Comparison of ENCODE assay signal across 30 cellular contexts in genomic region chr2:235146206-235146605, GRCh38.
"Had no signal": no experiment of that assay in that cellular context is flagged by ENCODE, and none has a peak within 500 bp of the region (broad histone marks: within the 10 kb centered on the region; RNA-seq: fewer than 3 reads in every experiment).

No MANE protein-coding gene starts in this region.

- H3K9me3 ChIP-seq: adrenal gland, body of pancreas, esophagus muscularis mucosa, gastroesophageal sphincter had no signal

- H3K27me3 ChIP-seq: adrenal gland, body of pancreas had no signal

- H3K4me3 Mint-ChIP-seq: activated CD4-positive, alpha-beta memory T cell treated with anti-CD3 and anti-CD28 coated beads for 36 hours; activated CD4-positive, alpha-beta T cell treated with anti-CD3 and anti-CD28 coated beads for 36 hours; activated CD4-positive, alpha-beta T cell treated with anti-CD3 and anti-CD28 coated beads, Interleukin-2, amount 10 ng/mL, durations not matched to agents 24 days and 14 days; activated CD8-positive, alpha-beta memory T cell treated with anti-CD3 and anti-CD28 coated beads, Interleukin-2, amount 10 ng/mL, durations not matched to agents 7 days and 5 days; activated CD8-positive, alpha-beta T cell treated with anti-CD3 and anti-CD28 coated beads, Interleukin-2, amount 10 ng/mL, durations not matched to agents 7 days and 5 days; activated naive CD4-positive, alpha-beta T cell treated with anti-CD3 and anti-CD28 coated beads for 36 hours; activated naive CD4-positive, alpha-beta T cell treated with anti-CD3 and anti-CD28 coated beads, Interleukin-2, amount 50 U/mL, for 24 hours; activated naive CD8-positive, alpha-beta T cell treated with anti-CD3 and anti-CD28 coated beads for 36 hours; activated naive CD8-positive, alpha-beta T cell treated with anti-CD3 and anti-CD28 coated beads, Interleukin-2, amount 50 U/mL, for 24 hours; activated T-helper 1 cell treated with anti-CD3 and anti-CD28 coated beads, Interleukin-12 subunit alpha, Interleukin-12 subunit beta, Interleukin-2, Interleukin-4 antibody, amounts not matched to agents 30 ng/mL and 10 ng/mL and 1 ng/mL, durations not matched to agents 14 hours and 24 hours and 36 hours; endodermal cell had no signal

- H3K4me1 ChIP-seq: adrenal gland, body of pancreas, esophagus muscularis mucosa, gastroesophageal sphincter had no signal

- H3K27ac ChIP-seq: adrenal gland, body of pancreas, esophagus muscularis mucosa, gastroesophageal sphincter had no signal

- H3K36me3 ChIP-seq: adrenal gland, esophagus muscularis mucosa, gastroesophageal sphincter had no signal

- H3K9me3 Mint-ChIP-seq: activated CD4-positive, alpha-beta memory T cell treated with anti-CD3 and anti-CD28 coated beads for 36 hours; activated CD4-positive, alpha-beta T cell treated with anti-CD3 and anti-CD28 coated beads, Interleukin-2, amount 10 ng/mL, durations not matched to agents 24 days and 14 days; activated naive CD4-positive, alpha-beta T cell treated with anti-CD3 and anti-CD28 coated beads for 36 hours; activated naive CD4-positive, alpha-beta T cell treated with anti-CD3 and anti-CD28 coated beads, Interleukin-2, amount 50 U/mL, for 24 hours; activated naive CD8-positive, alpha-beta T cell treated with anti-CD3 and anti-CD28 coated beads for 36 hours; activated naive CD8-positive, alpha-beta T cell treated with anti-CD3 and anti-CD28 coated beads, Interleukin-2, amount 50 U/mL, for 24 hours; activated T-helper 1 cell treated with anti-CD3 and anti-CD28 coated beads, Interleukin-12 subunit alpha, Interleukin-12 subunit beta, Interleukin-2, Interleukin-4 antibody, amounts not matched to agents 30 ng/mL and 10 ng/mL and 1 ng/mL, durations not matched to agents 14 hours and 24 hours and 36 hours; activated T-helper 2 cell treated with anti-CD3 and anti-CD28 coated beads, Interferon-gamma antibody, Interleukin-2, Interleukin-4, amounts not matched to agents 10 μg/mL and 5 μg/mL and 100 μg/mL, durations not matched to agents 14 hours and 24 hours and 36 hours; endodermal cell had no signal

- H3K4me3 ChIP-seq: adrenal gland, body of pancreas, esophagus muscularis mucosa, gastroesophageal sphincter had no signal

- ATAC-seq: activated CD4-positive, alpha-beta T cell treated with anti-CD3 and anti-CD28 coated beads for 36 hours; activated CD8-positive, alpha-beta memory T cell treated with anti-CD3 and anti-CD28 coated beads, Interleukin-2, amount 10 ng/mL, durations not matched to agents 7 days and 5 days; activated CD8-positive, alpha-beta T cell treated with anti-CD3 and anti-CD28 coated beads, Interleukin-2, amount 10 ng/mL, durations not matched to agents 7 days and 5 days; activated naive CD8-positive, alpha-beta T cell treated with anti-CD3 and anti-CD28 coated beads, Interleukin-2, amount 50 U/mL, for 24 hours; body of pancreas; gastroesophageal sphincter had no signal

- H3K36me3 Mint-ChIP-seq: activated CD4-positive, alpha-beta memory T cell treated with anti-CD3 and anti-CD28 coated beads for 36 hours; activated CD8-positive, alpha-beta memory T cell treated with anti-CD3 and anti-CD28 coated beads, Interleukin-2, amount 10 ng/mL, durations not matched to agents 7 days and 5 days; activated naive CD4-positive, alpha-beta T cell treated with anti-CD3 and anti-CD28 coated beads, Interleukin-2, amount 50 U/mL, for 24 hours; activated naive CD8-positive, alpha-beta T cell treated with anti-CD3 and anti-CD28 coated beads for 36 hours had no signal

- H3K27ac Mint-ChIP-seq: activated CD4-positive, alpha-beta memory T cell treated with anti-CD3 and anti-CD28 coated beads for 36 hours; activated CD4-positive, alpha-beta T cell treated with anti-CD3 and anti-CD28 coated beads for 36 hours; activated CD4-positive, alpha-beta T cell treated with anti-CD3 and anti-CD28 coated beads, Interleukin-2, amount 10 ng/mL, durations not matched to agents 24 days and 14 days; activated CD8-positive, alpha-beta memory T cell treated with anti-CD3 and anti-CD28 coated beads, Interleukin-2, amount 10 ng/mL, durations not matched to agents 7 days and 5 days; activated CD8-positive, alpha-beta T cell treated with anti-CD3 and anti-CD28 coated beads, Interleukin-2, amount 10 ng/mL, durations not matched to agents 7 days and 5 days; activated naive CD4-positive, alpha-beta T cell treated with anti-CD3 and anti-CD28 coated beads for 36 hours; activated naive CD4-positive, alpha-beta T cell treated with anti-CD3 and anti-CD28 coated beads, Interleukin-2, amount 50 U/mL, for 24 hours; activated naive CD8-positive, alpha-beta T cell treated with anti-CD3 and anti-CD28 coated beads for 36 hours; activated naive CD8-positive, alpha-beta T cell treated with anti-CD3 and anti-CD28 coated beads, Interleukin-2, amount 50 U/mL, for 24 hours; activated T-helper 1 cell treated with anti-CD3 and anti-CD28 coated beads, Interleukin-12 subunit alpha, Interleukin-12 subunit beta, Interleukin-2, Interleukin-4 antibody, amounts not matched to agents 30 ng/mL and 10 ng/mL and 1 ng/mL, durations not matched to agents 14 hours and 24 hours and 36 hours; activated T-helper 2 cell treated with anti-CD3 and anti-CD28 coated beads, Interferon-gamma antibody, Interleukin-2, Interleukin-4, amounts not matched to agents 10 μg/mL and 5 μg/mL and 100 μg/mL, durations not matched to agents 14 hours and 24 hours and 36 hours; endodermal cell had no signal

- FAIRE-seq: colon had no signal

- H3K4me1 Mint-ChIP-seq: activated CD4-positive, alpha-beta T cell treated with anti-CD3 and anti-CD28 coated beads for 36 hours; activated CD4-positive, alpha-beta T cell treated with anti-CD3 and anti-CD28 coated beads, Interleukin-2, amount 10 ng/mL, durations not matched to agents 24 days and 14 days; activated CD8-positive, alpha-beta memory T cell treated with anti-CD3 and anti-CD28 coated beads, Interleukin-2, amount 10 ng/mL, durations not matched to agents 7 days and 5 days; activated naive CD4-positive, alpha-beta T cell treated with anti-CD3 and anti-CD28 coated beads, Interleukin-2, amount 50 U/mL, for 24 hours; activated naive CD8-positive, alpha-beta T cell treated with anti-CD3 and anti-CD28 coated beads for 36 hours; activated naive CD8-positive, alpha-beta T cell treated with anti-CD3 and anti-CD28 coated beads, Interleukin-2, amount 50 U/mL, for 24 hours had no signal

- DNase-seq: activated CD4-positive, alpha-beta memory T cell treated with anti-CD3 and anti-CD28 coated beads for 36 hours; activated CD4-positive, alpha-beta T cell treated with anti-CD3 and anti-CD28 coated beads for 36 hours; activated CD4-positive, alpha-beta T cell treated with anti-CD3 and anti-CD28 coated beads, Interleukin-2, amount 10 ng/mL, durations not matched to agents 24 days and 14 days; activated CD4-positive, CD25-positive, alpha-beta regulatory T cell; activated CD4-positive, CD25-positive, alpha-beta regulatory T cell treated with anti-CD3 and anti-CD28 coated beads, Interleukin-2, amount 50 U/mL, for 72 hours; activated CD8-positive, alpha-beta memory T cell treated with anti-CD3 and anti-CD28 coated beads, Interleukin-2, amount 10 ng/mL, durations not matched to agents 7 days and 5 days; activated CD8-positive, alpha-beta memory T cell treated with anti-CD3 and anti-CD28 coated beads, Interleukin-2, amount 50 U/mL, for 4 hours; activated CD8-positive, alpha-beta T cell treated with anti-CD3 and anti-CD28 coated beads, Interleukin-2, amount 10 ng/mL, durations not matched to agents 7 days and 5 days; activated effector memory CD4-positive, alpha-beta T cell treated with anti-CD3 and anti-CD28 coated beads, Interleukin-2, amount 50 U/mL, for 16 hours; activated naive CD4-positive, alpha-beta T cell treated with anti-CD3 and anti-CD28 coated beads for 36 hours; activated naive CD8-positive, alpha-beta T cell treated with anti-CD3 and anti-CD28 coated beads for 36 hours; activated naive CD8-positive, alpha-beta T cell treated with anti-CD3 and anti-CD28 coated beads, Interleukin-2, amount 50 U/mL, for 24 hours; activated T-cell treated with anti-CD3 and anti-CD28 coated beads, Interleukin-2, amount 50 U/mL, for 1 hour; activated T-cell treated with anti-CD3 and anti-CD28 coated beads, Interleukin-2, amount 50 U/mL, for 48 hours; adrenal gland; amygdala; aorta; body of pancreas; caudate nucleus; effector memory CD4-positive, alpha-beta T cell; endodermal cell; erythroblast; foreskin melanocyte; T-helper 2 cell had no signal
